In genomic region chr2:54573532-54573915, GRCh38 we compare ENCODE assay signal across 9 cellular contexts.
DNase-seq lines count a peak whose midpoint lies in the region; ATAC-seq and TF ChIP-seq lines count a peak whose summit lies in the region.
"Had no signal": no experiment of that assay in that cellular context is flagged by ENCODE, and none has a peak within 500 bp of the region (broad histone marks: within the 10 kb centered on the region; RNA-seq: fewer than 3 reads in every experiment).

No MANE protein-coding gene starts in this region.

- peaks cover 100% of the 10 kb centered on the region for H3K4me1 ChIP-seq in CD8-positive, alpha-beta memory T cell (ENCODE audit: insufficient read depth, low read length)
- H3K4me1 ChIP-seq in OCI-LY1 (ENCODE audit: insufficient read depth, low read length, severe bottlenecking) (peaks cover 77% of the 10 kb centered on the region), parathyroid adenoma (peaks cover 86% of the 10 kb centered on the region)

- H3K4me2 ChIP-seq in OCI-LY1 (ENCODE audit: low read length) (no peak overlapping the region; the same call in 1 of the 2 replicates), parathyroid adenoma (ENCODE audit: low read length) (peak overlapping the region; percentile 17)

- H3K4me3 ChIP-seq in CD8-positive, alpha-beta memory T cell (ENCODE audit: low read length): peak overlapping the region; percentile 72
- H3K4me3 ChIP-seq in OCI-LY1 (ENCODE audit: low read depth, low read length, poor library complexity, severe bottlenecking): no peak overlapping the region
- H3K4me3 ChIP-seq in parathyroid adenoma (ENCODE audit: low read depth, low read length): peak overlapping the region; percentile 6

- H3K9me3 Mint-ChIP-seq in CD8-positive, alpha-beta memory T cell: peaks cover 0 to 2% (median 0%) of the 10 kb centered on the region in 5 donors
- no peaks in the 10 kb centered on the region for H3K9me3 Mint-ChIP-seq in effector memory CD8-positive, alpha-beta T cell

- no peak for DNase-seq in CD8-positive, alpha-beta memory T cell
- no peak for DNase-seq in effector memory CD8-positive, alpha-beta T cell
- DNase-seq in activated gamma-delta T cell (lab: John Stamatoyannopoulos, UW) (no peak), NCI-H2171 (lab: John Stamatoyannopoulos, UW) (no peak)
- DNase-seq: retina had no signal

- no peaks in the 10 kb centered on the region for H3K9me2 ChIP-seq in OCI-LY1 (ENCODE audit: low read depth, low read length)

- POLR2A ChIA-PET in CD8-positive, alpha-beta memory T cell (lab: Charles Lee): interaction anchor here (0.8 to 8.4 kb wide), 2 partner anchors 13 to 150 kb away, joined by 3 to 105 read pairs; partner anchors contain the start of gene EML6

- TF ChIP-seq CTCF in OCI-LY1 (IDR thresholded peaks at IDR 0.05; ENCODE audit: low read length) (no peak), parathyroid adenoma (IDR thresholded peaks at IDR 0.05) (no peak)

- no peak overlapping the region for H2AFZ ChIP-seq in OCI-LY1 (ENCODE audit: low read length)
- no peak overlapping the region for H2AFZ ChIP-seq in parathyroid adenoma

- ATAC-seq in effector memory CD8-positive, alpha-beta T cell (replicated peaks): no peak
- no peak for ATAC-seq in HG03439 (IDR thresholded peaks at IDR 0.05; ENCODE audit: unreplicated experiment)
- no peak for ATAC-seq in GM18909 (IDR thresholded peaks at IDR 0.05; ENCODE audit: poor library complexity, unreplicated experiment)

- H3K9ac ChIP-seq in OCI-LY1 (ENCODE audit: low read length) (no peak overlapping the region), parathyroid adenoma (no peak overlapping the region)

- CTCF ChIA-PET in CD8-positive, alpha-beta memory T cell (lab: Charles Lee): interaction anchor here (1.0 to 5.1 kb wide), 3 partner anchors 8 to 14 kb away, joined by 3 to 54 read pairs (median 4); no protein-coding TSS in a partner anchor

- no peaks in the 10 kb centered on the region; the same call in 1 of the 2 replicates for H3F3A ChIP-seq in OCI-LY1 (ENCODE audit: insufficient read depth, low read length)

- H3K27ac Mint-ChIP-seq in CD8-positive, alpha-beta memory T cell: peak overlapping the region; percentile 86 to 100 (median 98)
- H3K27ac Mint-ChIP-seq in effector memory CD8-positive, alpha-beta T cell: peak overlapping the region; percentile 98 to 99

- no peaks in the 10 kb centered on the region for H4K20me1 ChIP-seq in OCI-LY1 (ENCODE audit: insufficient read depth, low read length)

- H3K36me3 Mint-ChIP-seq in CD8-positive, alpha-beta memory T cell: peaks cover 0 to 13% (median 6%) of the 10 kb centered on the region in 3 donors
- peaks cover 51% of the 10 kb centered on the region for H3K36me3 Mint-ChIP-seq in effector memory CD8-positive, alpha-beta T cell (ENCODE audit: insufficient read depth)

- H3K27me3 ChIP-seq in CD8-positive, alpha-beta memory T cell (ENCODE audit: insufficient read depth, low read length, poor library complexity, severe bottlenecking): no peaks in the 10 kb centered on the region
- H3K27me3 ChIP-seq in OCI-LY1 (ENCODE audit: insufficient read depth, low read length): no peaks in the 10 kb centered on the region
- H3K27me3 ChIP-seq in parathyroid adenoma (ENCODE audit: control insufficient read depth, insufficient read depth, low read length): no peaks in the 10 kb centered on the region

- H3K79me2 ChIP-seq in OCI-LY1 (ENCODE audit: insufficient read depth, low read length) (no peaks in the 10 kb centered on the region), parathyroid adenoma (peaks cover 46% of the 10 kb centered on the region)

- H3K9me3 ChIP-seq in CD8-positive, alpha-beta memory T cell (ENCODE audit: low read length): no peaks in the 10 kb centered on the region
- no peaks in the 10 kb centered on the region for H3K9me3 ChIP-seq in OCI-LY1 (ENCODE audit: low read length)
- H3K9me3 ChIP-seq in parathyroid adenoma (ENCODE audit: control insufficient read depth, low read length): no peaks in the 10 kb centered on the region

- peaks cover 95 to 100% (median 100%) of the 10 kb centered on the region in 3 donors for H3K4me1 Mint-ChIP-seq in CD8-positive, alpha-beta memory T cell
- H3K4me1 Mint-ChIP-seq in effector memory CD8-positive, alpha-beta T cell (ENCODE audit: low read depth in 2 of 2): peaks cover 79 to 94% of the 10 kb centered on the region in 2 donors

- no peaks in the 10 kb centered on the region for H3K27me3 Mint-ChIP-seq in CD8-positive, alpha-beta memory T cell
- no peaks in the 10 kb centered on the region for H3K27me3 Mint-ChIP-seq in effector memory CD8-positive, alpha-beta T cell

- H3K4me3 Mint-ChIP-seq in CD8-positive, alpha-beta memory T cell: peak overlapping the region; percentile 86 to 96 (median 90)
- peak overlapping the region; percentile 67 to 78 for H3K4me3 Mint-ChIP-seq in effector memory CD8-positive, alpha-beta T cell

- no peaks in the 10 kb centered on the region for H3K36me3 ChIP-seq in CD8-positive, alpha-beta memory T cell (ENCODE audit: insufficient read depth, low read length)
- no peaks in the 10 kb centered on the region for H3K36me3 ChIP-seq in OCI-LY1 (ENCODE audit: insufficient read depth, low read length)
- H3K36me3 ChIP-seq in parathyroid adenoma (ENCODE audit: control insufficient read depth, insufficient read depth, low read length): no peaks in the 10 kb centered on the region

- peak overlapping the region; percentile 84 for H3K27ac ChIP-seq in CD8-positive, alpha-beta memory T cell (ENCODE audit: low read depth, low read length)
- H3K27ac ChIP-seq in OCI-LY1 (ENCODE audit: low read depth, low read length, poor library complexity, severe bottlenecking): peak overlapping the region; percentile 90
- H3K27ac ChIP-seq in parathyroid adenoma: peak overlapping the region; percentile 64
